12 cellular contexts compared by ENCODE assay signal in the genomic region with DNA sequence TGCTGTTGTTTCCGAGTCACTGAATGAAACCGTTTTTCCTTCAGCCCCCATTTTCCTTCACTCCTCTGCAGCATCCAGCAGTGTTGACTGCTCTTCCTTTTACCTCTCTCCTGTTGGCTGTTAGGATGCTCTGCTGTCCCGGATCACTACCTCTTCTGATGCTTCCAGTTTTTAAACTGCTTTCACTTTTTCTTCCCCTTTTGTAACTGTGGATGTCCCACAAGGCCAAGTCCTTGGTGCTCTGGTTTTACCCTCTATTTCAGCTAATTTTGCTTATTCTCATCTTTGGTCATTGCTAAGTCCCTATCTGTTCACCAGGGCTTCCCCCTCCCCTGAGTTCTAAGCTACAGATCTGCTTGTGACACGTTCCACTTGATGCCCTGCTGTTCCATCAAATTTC. TPM values are rescaled to one million over a fixed set of nuclear protein-coding genes. Genes with fewer than 3 reads are reported as not detected.
DNase-seq lines count a peak whose midpoint lies in the region; ATAC-seq, FAIRE-seq and TF ChIP-seq lines count a peak whose summit lies in the region.
"Had no signal": no experiment of that assay in that cellular context is flagged by ENCODE, and none has a peak within 500 bp of the region (broad histone marks: within the 10 kb centered on the region; RNA-seq: fewer than 3 reads in every experiment).

No MANE protein-coding gene starts in this region.

- ATAC-seq in GM19397 (IDR thresholded peaks at IDR 0.05; ENCODE audit: unreplicated experiment) (peak; percentile 89), HG02981 (IDR thresholded peaks at IDR 0.05; ENCODE audit: unreplicated experiment) (peak; percentile 90)
- ATAC-seq in activated CD8-positive, alpha-beta T cell treated with anti-CD3 and anti-CD28 coated beads, Interleukin-2, amount 10 ng/mL, durations not matched to agents 7 days and 5 days, result no peak

- H3K36me3 Mint-ChIP-seq in activated CD8-positive, alpha-beta T cell treated with anti-CD3 and anti-CD28 coated beads, Interleukin-2, amount 10 ng/mL, durations not matched to agents 7 days and 5 days (ENCODE audit: low read depth), result peaks cover 12% of the 10 kb centered on the region

- TF ChIP-seq POLR2A in H54 (IDR thresholded peaks at IDR 0.05; ENCODE audit: low read depth, low read length), result no peak

- CTCF ChIA-PET in activated CD8-positive, alpha-beta T cell treated with anti-CD3 and anti-CD28 coated beads, Interleukin-2, amount 10 ng/mL, durations not matched to agents 7 days and 5 days (lab: Charles Lee), result no interaction called here

- DNase-seq in GM06990 (ENCODE audit: extremely low read depth, insufficient read length) (no peak), NOMO-1 (lab: John Stamatoyannopoulos, UW; ENCODE audit: unreplicated experiment in 2 of 2) (peak; percentile 37 to 86), NCI-H187 treated with DMSO at 0.1 percent for 48 hours (lab: John Stamatoyannopoulos, UW) (no peak), NCI-H510A treated with DMSO at 0.1 percent for 48 hours (lab: John Stamatoyannopoulos, UW) (no peak), H54 (ENCODE audit: insufficient read length, low spot score) (no peak)
- DNase-seq in activated CD8-positive, alpha-beta T cell treated with anti-CD3 and anti-CD28 coated beads, Interleukin-2, amount 10 ng/mL, durations not matched to agents 7 days and 5 days, result no peak
- DNase-seq: activated gamma-delta T cell, immature natural killer cell, NCI-H1694 had no signal

- H3K36me3 ChIP-seq in GM06990 (ENCODE audit: control insufficient read depth, insufficient read depth, low read length), result no peaks in the 10 kb centered on the region
- H3K36me3 ChIP-seq: prostate gland had no signal

- H3K4me3 ChIP-seq in GM06990 (replicated peaks; ENCODE audit: low read depth, low read length), result peak overlapping the region; percentile 1; the same call in 1 of the 2 replicates
- H3K4me3 ChIP-seq: prostate gland had no signal

- H3K4me1 Mint-ChIP-seq in activated CD8-positive, alpha-beta T cell treated with anti-CD3 and anti-CD28 coated beads, Interleukin-2, amount 10 ng/mL, durations not matched to agents 7 days and 5 days (ENCODE audit: low read depth), result no peaks in the 10 kb centered on the region
- H3K4me1 Mint-ChIP-seq: immature natural killer cell had no signal

- H3K27me3 ChIP-seq in GM06990 (replicated peaks; ENCODE audit: control insufficient read depth, insufficient read depth, low read length), result no peaks in the 10 kb centered on the region

- H3K9me3 Mint-ChIP-seq in activated CD8-positive, alpha-beta T cell treated with anti-CD3 and anti-CD28 coated beads, Interleukin-2, amount 10 ng/mL, durations not matched to agents 7 days and 5 days (ENCODE audit: insufficient read depth), result peaks cover 12% of the 10 kb centered on the region
- H3K9me3 Mint-ChIP-seq: immature natural killer cell had no signal

- no peak overlapping the region for H3K27ac Mint-ChIP-seq in activated CD8-positive, alpha-beta T cell treated with anti-CD3 and anti-CD28 coated beads, Interleukin-2, amount 10 ng/mL, durations not matched to agents 7 days and 5 days
- H3K27ac Mint-ChIP-seq: immature natural killer cell had no signal

- H3K27me3 Mint-ChIP-seq in activated CD8-positive, alpha-beta T cell treated with anti-CD3 and anti-CD28 coated beads, Interleukin-2, amount 10 ng/mL, durations not matched to agents 7 days and 5 days (ENCODE audit: low read depth), result no peaks in the 10 kb centered on the region

- FAIRE-seq in H54 (lab: Jason Lieb, UNC), result no peak

- TF ChIP-seq CTCF in GM06990 (IDR thresholded peaks at IDR 0.05; ENCODE audit: insufficient read depth, low read length, poor library complexity, severe bottlenecking), result no peak

- POLR2A ChIA-PET in activated CD8-positive, alpha-beta T cell treated with anti-CD3 and anti-CD28 coated beads, Interleukin-2, amount 10 ng/mL, durations not matched to agents 7 days and 5 days (lab: Charles Lee), result no interaction called here

- no peak overlapping the region for H3K4me3 Mint-ChIP-seq in activated CD8-positive, alpha-beta T cell treated with anti-CD3 and anti-CD28 coated beads, Interleukin-2, amount 10 ng/mL, durations not matched to agents 7 days and 5 days
- H3K4me3 Mint-ChIP-seq: immature natural killer cell had no signal

RNA-seq across cellular contexts. Expression of gene MAP4K3, which starts 39.4 kb away (rescaled TPM):
- 1 to 10 TPM; 5.0 to 6.5 TPM for total RNA-seq in activated CD8-positive, alpha-beta T cell treated with anti-CD3 and anti-CD28 coated beads, Interleukin-2, amount 10 ng/mL, durations not matched to agents 7 days and 5 days

Comparison
In these comparisons a context has a peak if more than half of its experiments do, and no peak if none do; other contexts are left out.
1. DNase-seq: peak in NOMO-1 (2 of 2); none in GM06990 (single experiment), NCI-H187 treated with DMSO at 0.1 percent for 48 hours (single experiment), activated CD8-positive, alpha-beta T cell treated with anti-CD3 and anti-CD28 coated beads, Interleukin-2, amount 10 ng/mL, durations not matched to agents 7 days and 5 days (single experiment), NCI-H510A treated with DMSO at 0.1 percent for 48 hours (single experiment) and H54 (single experiment).